ENCODE assay signal across 23 cellular contexts in genomic region chr2:20229322-20230201, GRCh38. TPM values are rescaled to one million over a fixed set of nuclear protein-coding genes. Genes with fewer than 3 reads are reported as not detected.
DNase-seq lines count a peak whose midpoint lies in the region; ATAC-seq, FAIRE-seq and TF ChIP-seq lines count a peak whose summit lies in the region.
"Had no signal": no experiment of that assay in that cellular context is flagged by ENCODE, and none has a peak within 500 bp of the region (broad histone marks: within the 10 kb centered on the region; RNA-seq: fewer than 3 reads in every experiment).

No MANE protein-coding gene starts in this region.

- TF ChIP-seq CTCF in HFF-Myc (IDR thresholded peaks at IDR 0.05; ENCODE audit: low read depth, low read length, missing control alignments) (no peak), endothelial cell of umbilical vein (IDR thresholded peaks at IDR 0.05; ENCODE audit: extremely low read depth in 1 of 2, insufficient read depth in 1 of 2, low read depth in 1 of 2, low read length in 2 of 2) (no peak)

- no TSS peak for BruUV-seq in endothelial cell of umbilical vein (replicated peaks; lab: Mats Ljungman, UMichigan)

- DNase-seq in D341Med (ENCODE audit: low spot score) (peak; percentile 12), HFF-Myc (ENCODE audit: extremely low read depth, low read depth) (peak; percentile 41), endothelial cell of umbilical vein (ENCODE audit: low read depth, low spot score) (no peak), posterior vena cava (ENCODE audit: low spot score) (peak; percentile 66), foreskin melanocyte (no peak)
- DNase-seq in natural killer cell treated with Interleukin-12 subunit alpha and Interleukin-12 subunit beta and Interleukin-15 and Interleukin-18, amount 100 ng/mL, for 72 hours (ENCODE audit: low spot score) = no peak
- DNase-seq: activated CD4-positive, alpha-beta T cell treated with anti-CD3 and anti-CD28 coated beads, Interleukin-2, amount 10 ng/mL, durations not matched to agents 24 days and 14 days; amniotic stem cell; effector CD8-positive, alpha-beta T cell; GDM1; HFFc6; naive thymus-derived CD4-positive, alpha-beta T cell; NCI-H187 treated with DMSO at 0.1 percent for 48 hours; NCI-H446 treated with DMSO at 0.1 percent for 48 hours; stimulated activated CD4-positive, alpha-beta T cell treated with anti-CD3 and anti-CD28 coated beads, Interleukin-2, amount 100 ng/mL, for 24 hours; T-cell; transverse colon had no signal

- H3K4me3 ChIP-seq in HFF-Myc (replicated peaks; ENCODE audit: low read depth, low read length) (no peak overlapping the region), endothelial cell of umbilical vein (replicated peaks in 1 of 3; ENCODE audit: insufficient read depth in 1 of 3, low read depth in 1 of 3, low read length in 3 of 3) (no peak overlapping the region)
- H3K4me3 ChIP-seq: BLaER1 treated with 17β-estradiol and CSF1 and Interleukin-3, amounts not matched to agents 10 nM and 100 nM; transverse colon had no signal

- no peaks in the 10 kb centered on the region for H3K79me2 ChIP-seq in endothelial cell of umbilical vein (ENCODE audit: control insufficient read depth, insufficient read depth, low read length)

- H2AFZ ChIP-seq in endothelial cell of umbilical vein (ENCODE audit: low read depth, low read length) = no peak overlapping the region

- H3K4me3 Mint-ChIP-seq in natural killer cell treated with Interleukin-12 subunit alpha and Interleukin-12 subunit beta and Interleukin-15 and Interleukin-18, amount 100 ng/mL, for 72 hours = no peak overlapping the region
- H3K4me3 Mint-ChIP-seq: activated CD4-positive, alpha-beta T cell treated with anti-CD3 and anti-CD28 coated beads, Interleukin-2, amount 10 ng/mL, durations not matched to agents 24 days and 14 days; HFFc6; memory B cell; naive thymus-derived CD4-positive, alpha-beta T cell; stimulated activated naive CD8-positive, alpha-beta T cell treated with anti-CD3 and anti-CD28 coated beads, Interleukin-15, Interleukin-2, amounts not matched to agents 100 ng/mL and 50 ng/mL, for 24 hours; T-cell had no signal

- H3K27me3 ChIP-seq in endothelial cell of umbilical vein (ENCODE audit: control insufficient read depth in 2 of 2, insufficient read depth in 2 of 2, low read length in 2 of 2) = peaks cover 2 to 3% of the 10 kb centered on the region in 2 experiments
- H3K27me3 ChIP-seq: transverse colon had no signal

- H3K9me3 ChIP-seq in endothelial cell of umbilical vein (replicated peaks; ENCODE audit: control insufficient read depth, insufficient read depth, low read length) = no peaks in the 10 kb centered on the region
- H3K9me3 ChIP-seq: BLaER1 treated with 17β-estradiol and CSF1 and Interleukin-3, amounts not matched to agents 10 nM and 100 nM; transverse colon had no signal

- no peak overlapping the region for H3K27ac ChIP-seq in endothelial cell of umbilical vein (ENCODE audit: insufficient read depth, low read depth, low read length)
- H3K27ac ChIP-seq: BLaER1 treated with 17β-estradiol and CSF1 and Interleukin-3, amounts not matched to agents 10 nM and 100 nM; transverse colon had no signal

- CTCF ChIA-PET in endothelial cell of umbilical vein (lab: Charles Lee) = no interaction called here

- H4K20me1 ChIP-seq in endothelial cell of umbilical vein (replicated peaks; ENCODE audit: control insufficient read depth, extremely low read depth, insufficient read depth, low read length) = no peaks in the 10 kb centered on the region

- H3K9ac ChIP-seq in endothelial cell of umbilical vein (replicated peaks; ENCODE audit: extremely low read depth, insufficient read depth, low read length) = no peak overlapping the region
- H3K9ac ChIP-seq: BLaER1 treated with 17β-estradiol and CSF1 and Interleukin-3, amounts not matched to agents 10 nM and 100 nM had no signal

- H3K27me3 Mint-ChIP-seq in natural killer cell treated with Interleukin-12 subunit alpha and Interleukin-12 subunit beta and Interleukin-15 and Interleukin-18, amount 100 ng/mL, for 72 hours = peaks cover 23 to 25% of the 10 kb centered on the region in 2 donors

- H3K36me3 Mint-ChIP-seq in natural killer cell treated with Interleukin-12 subunit alpha and Interleukin-12 subunit beta and Interleukin-15 and Interleukin-18, amount 100 ng/mL, for 72 hours = no peaks in the 10 kb centered on the region
- H3K36me3 Mint-ChIP-seq: T-cell had no signal

- H3K4me2 ChIP-seq in endothelial cell of umbilical vein (ENCODE audit: insufficient read depth, low read length) = no peak overlapping the region
- H3K4me2 ChIP-seq: BLaER1 treated with 17β-estradiol and CSF1 and Interleukin-3, amounts not matched to agents 10 nM and 100 nM had no signal

- no peaks in the 10 kb centered on the region for H3K9me3 Mint-ChIP-seq in natural killer cell treated with Interleukin-12 subunit alpha and Interleukin-12 subunit beta and Interleukin-15 and Interleukin-18, amount 100 ng/mL, for 72 hours
- H3K9me3 Mint-ChIP-seq: activated CD4-positive, alpha-beta T cell treated with anti-CD3 and anti-CD28 coated beads, Interleukin-2, amount 10 ng/mL, durations not matched to agents 24 days and 14 days; HFFc6; memory B cell; stimulated activated naive CD8-positive, alpha-beta T cell treated with anti-CD3 and anti-CD28 coated beads, Interleukin-15, Interleukin-2, amounts not matched to agents 100 ng/mL and 50 ng/mL, for 24 hours; T-cell had no signal

- H3K4me1 Mint-ChIP-seq in natural killer cell treated with Interleukin-12 subunit alpha and Interleukin-12 subunit beta and Interleukin-15 and Interleukin-18, amount 100 ng/mL, for 72 hours (ENCODE audit: low read depth in 2 of 2) = no peaks in the 10 kb centered on the region
- H3K4me1 Mint-ChIP-seq: memory B cell had no signal

- POLR2A ChIA-PET in endothelial cell of umbilical vein (lab: Charles Lee) = no interaction called here

- TF ChIP-seq POLR2A in endothelial cell of umbilical vein (IDR thresholded peaks at IDR 0.05; ENCODE audit: low read depth, low read length) = no peak

- H3K4me1 ChIP-seq in endothelial cell of umbilical vein (ENCODE audit: control insufficient read depth, extremely low read depth, insufficient read depth, low read length) = peaks cover 4% of the 10 kb centered on the region

- FAIRE-seq in endothelial cell of umbilical vein (lab: Jason Lieb, UNC) = peak; percentile 12
- FAIRE-seq: frontal cortex, GM12891 had no signal

- dilution Hi-C loops in endothelial cell of umbilical vein (cut with MboI; ENCODE audit: extremely low pct_ligation_motif_present, low sequenced_read_pairs) = no loop called here

- H3K36me3 ChIP-seq in endothelial cell of umbilical vein (ENCODE audit: control insufficient read depth in 2 of 2, extremely low read depth in 1 of 2, insufficient read depth in 2 of 2, low read length in 2 of 2) = no peaks in the 10 kb centered on the region
- H3K36me3 ChIP-seq: BLaER1 treated with 17β-estradiol and CSF1 and Interleukin-3, amounts not matched to agents 10 nM and 100 nM; transverse colon had no signal

- no peak for ATAC-seq in natural killer cell treated with Interleukin-12 subunit alpha and Interleukin-12 subunit beta and Interleukin-15 and Interleukin-18, amount 100 ng/mL, for 72 hours
- no peak for ATAC-seq in GM21723 (IDR thresholded peaks at IDR 0.05; ENCODE audit: unreplicated experiment)
- ATAC-seq: naive thymus-derived CD4-positive, alpha-beta T cell; T-cell had no signal

- no peak overlapping the region for H3K27ac Mint-ChIP-seq in natural killer cell treated with Interleukin-12 subunit alpha and Interleukin-12 subunit beta and Interleukin-15 and Interleukin-18, amount 100 ng/mL, for 72 hours
- H3K27ac Mint-ChIP-seq: activated CD4-positive, alpha-beta T cell treated with anti-CD3 and anti-CD28 coated beads, Interleukin-2, amount 10 ng/mL, durations not matched to agents 24 days and 14 days; HFFc6; memory B cell; stimulated activated naive CD8-positive, alpha-beta T cell treated with anti-CD3 and anti-CD28 coated beads, Interleukin-15, Interleukin-2, amounts not matched to agents 100 ng/mL and 50 ng/mL, for 24 hours; T-cell had no signal

- H3K9me1 ChIP-seq in endothelial cell of umbilical vein (replicated peaks; ENCODE audit: control insufficient read depth, extremely low read depth, insufficient read depth, low read length) = no peaks in the 10 kb centered on the region

- intact Hi-C loops in endothelial cell of umbilical vein (cut with micrococcal nuclease) (no loop called here), posterior vena cava (cut with DNase I) (loop anchor here in 1 of 2 donors (10.0 kb wide), 1 partner anchor 95 kb away; no protein-coding TSS in a partner anchor)

TF ChIP-seq in endothelial cell of umbilical vein, 7 proteins besides CTCF, POLR2A, EP300 and RAD21:
- no peak for TF ChIP-seq MYC (IDR thresholded peaks at IDR 0.05; ENCODE audit: low read depth, low read length)
- TF ChIP-seq FOS (IDR thresholded peaks at IDR 0.05; ENCODE audit: borderline replicate concordance, insufficient read depth, low read length) = no peak
- TF ChIP-seq GATA2 (IDR thresholded peaks at IDR 0.05; ENCODE audit: insufficient read depth, insufficient read length, low read depth, low read length) = no peak
- no peak for TF ChIP-seq POLR2AphosphoS5 (IDR thresholded peaks at IDR 0.05; ENCODE audit: insufficient read depth, low read depth, low read length)
- TF ChIP-seq EZH2 (IDR thresholded peaks at IDR 0.05; ENCODE audit: borderline replicate concordance, low read depth, low read length, severe bottlenecking) = no peak
- no peak for TF ChIP-seq MAX (IDR thresholded peaks at IDR 0.05; ENCODE audit: insufficient read depth, insufficient read length)
- TF ChIP-seq JUN (IDR thresholded peaks at IDR 0.05; ENCODE audit: borderline replicate concordance, insufficient read depth, insufficient read length, low read depth) = no peak

RNA-seq across cellular contexts. Expression of gene SDC1, which starts 4.6 kb away (rescaled TPM):
- total RNA-seq in endothelial cell of umbilical vein (3.5 and 4.0 TPM in 2 replicates), posterior vena cava (1 to 10 TPM; 1.2 to 3.0 TPM)
- polyA plus RNA-seq in endothelial cell of umbilical vein = 3.2 and 5.6 TPM in 2 replicates
- 2.7 and 3.1 TPM in 2 replicates for polyA plus RNA-seq in endothelial cell of umbilical vein (2011; cell fraction: cytosol; rRNA removed)
- polyA plus RNA-seq in endothelial cell of umbilical vein (2011; cell fraction: nucleus; rRNA removed) = 1.4 and 2.0 TPM in 2 replicates
- polyA plus RNA-seq in endothelial cell of umbilical vein (2012) = 10.6 and 11.3 TPM in 2 replicates
- polyA minus RNA-seq in endothelial cell of umbilical vein = 1.1 and 2.3 TPM in 2 replicates
- polyA minus RNA-seq in endothelial cell of umbilical vein (2011; cell fraction: cytosol; rRNA and poly(A)+ RNA removed) = 15.5 TPM
- 1.3 TPM in 2 replicates for polyA minus RNA-seq in endothelial cell of umbilical vein (2011; cell fraction: nucleus; rRNA and poly(A)+ RNA removed)
- not detected for total RNA-seq in natural killer cell treated with Interleukin-12 subunit alpha and Interleukin-12 subunit beta and Interleukin-15 and Interleukin-18, amount 100 ng/mL, for 72 hours
- polyA plus RNA-seq: naive thymus-derived CD4-positive, alpha-beta T cell had no signal

Comparison
In these comparisons a context has a peak if more than half of its experiments do, and no peak if none do; other contexts are left out.
1. DNase-seq: peak in D341Med (single experiment), HFF-Myc (single experiment) and posterior vena cava (single experiment); none in endothelial cell of umbilical vein (single experiment), natural killer cell treated with Interleukin-12 subunit alpha and Interleukin-12 subunit beta and Interleukin-15 and Interleukin-18, amount 100 ng/mL, for 72 hours (single experiment) and foreskin melanocyte (single experiment).